Comparison of ENCODE assay signal across 21 cellular contexts in the genomic region with DNA sequence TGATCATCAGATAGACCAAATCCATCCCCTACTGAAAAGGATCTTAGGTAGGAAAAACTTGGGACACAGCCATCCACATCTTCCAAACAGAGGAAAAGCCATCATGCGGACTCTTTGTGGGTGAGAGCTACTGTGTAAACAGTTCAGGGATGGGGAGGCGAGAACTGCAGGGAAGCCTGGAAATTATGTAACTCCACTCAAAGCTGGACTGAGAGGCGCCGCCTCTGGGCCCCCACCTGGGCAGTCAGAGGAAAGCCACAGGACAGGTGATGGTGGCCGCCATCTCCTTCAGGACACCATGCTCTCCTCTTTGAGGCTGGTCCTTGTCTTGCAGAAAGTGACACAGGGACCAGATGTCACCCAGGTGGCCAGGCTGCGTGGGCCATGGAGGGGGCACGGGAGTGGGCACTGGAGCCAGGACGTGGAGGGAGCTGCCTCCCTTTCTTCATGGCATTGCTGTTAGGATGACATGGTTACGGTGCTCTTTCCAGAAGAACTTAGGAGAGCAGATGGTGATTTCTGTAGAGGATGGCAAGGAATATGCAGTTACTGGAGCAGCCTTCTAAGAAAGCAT. TPM values are rescaled to one million over a fixed set of nuclear protein-coding genes. Genes with fewer than 3 reads are reported as not detected.
DNase-seq lines count a peak whose midpoint lies in the region; ATAC-seq and TF ChIP-seq lines count a peak whose summit lies in the region.
"Had no signal": no experiment of that assay in that cellular context is flagged by ENCODE, and none has a peak within 500 bp of the region (broad histone marks: within the 10 kb centered on the region; RNA-seq: fewer than 3 reads in every experiment).

No MANE protein-coding gene starts in this region.

- no peak overlapping the region for H3K4me3 Mint-ChIP-seq in naive thymus-derived CD4-positive, alpha-beta T cell
- H3K4me3 Mint-ChIP-seq in stimulated activated memory B cell treated with anti-CD40 and anti-IgM and Interleukin-4, amounts not matched to agents 10 μg/mL and 1 μg/mL and 100 μg/mL, for 72 hours, result no peak overlapping the region
- H3K4me3 Mint-ChIP-seq: IgD-negative memory B cell, immature natural killer cell had no signal

- H3K9me3 Mint-ChIP-seq in naive thymus-derived CD4-positive, alpha-beta T cell, result peaks cover 0 to 1% (median 0%) of the 10 kb centered on the region in 11 donors
- H3K9me3 Mint-ChIP-seq in stimulated activated memory B cell treated with anti-CD40 and anti-IgM and Interleukin-4, amounts not matched to agents 10 μg/mL and 1 μg/mL and 100 μg/mL, for 72 hours, result no peaks in the 10 kb centered on the region
- H3K9me3 Mint-ChIP-seq: IgD-negative memory B cell, immature natural killer cell had no signal

- intact Hi-C loops in dorsolateral prefrontal cortex (cut with DNase I), result loop anchor here (5.0 to 10.0 kb wide), 5 partner anchors 43 to 138 kb away; no protein-coding TSS in a partner anchor
- intact Hi-C loops in naive thymus-derived CD4-positive, alpha-beta T cell (cut with micrococcal nuclease), result loop anchor here in 1 of 2 donors (10.0 kb wide), 1 partner anchor 615 kb away; no protein-coding TSS in a partner anchor

- peaks cover 31 to 71% (median 48%) of the 10 kb centered on the region in 7 donors for H3K4me1 Mint-ChIP-seq in naive thymus-derived CD4-positive, alpha-beta T cell
- peaks cover 20% of the 10 kb centered on the region for H3K4me1 Mint-ChIP-seq in stimulated activated memory B cell treated with anti-CD40 and anti-IgM and Interleukin-4, amounts not matched to agents 10 μg/mL and 1 μg/mL and 100 μg/mL, for 72 hours

- no peak for ATAC-seq in naive thymus-derived CD4-positive, alpha-beta T cell
- no peak for ATAC-seq in HG03175 (IDR thresholded peaks at IDR 0.05; ENCODE audit: unreplicated experiment)
- ATAC-seq in stimulated activated memory B cell treated with anti-CD40 and anti-IgM and Interleukin-4, amounts not matched to agents 10 μg/mL and 1 μg/mL and 100 μg/mL, for 72 hours, result no peak
- ATAC-seq: right cardiac atrium had no signal

- POLR2A ChIA-PET in naive thymus-derived CD4-positive, alpha-beta T cell (lab: Charles Lee), result no interaction called here

- H3K27me3 ChIP-seq in dorsolateral prefrontal cortex, result no peaks in the 10 kb centered on the region
- H3K27me3 ChIP-seq in naive thymus-derived CD4-positive, alpha-beta T cell (ENCODE audit: control insufficient read depth in 2 of 2, insufficient read depth in 2 of 2, low read length in 2 of 2), result no peaks in the 10 kb centered on the region
- H3K27me3 ChIP-seq: adrenal gland, breast epithelium had no signal

- H3K36me3 ChIP-seq in naive thymus-derived CD4-positive, alpha-beta T cell (ENCODE audit: control insufficient read depth in 2 of 3, insufficient read depth in 3 of 3, low read length in 3 of 3), result peaks cover 0 to 12% (median 0%) of the 10 kb centered on the region in 3 experiments
- H3K36me3 ChIP-seq: adrenal gland, breast epithelium had no signal

- CTCF ChIA-PET in naive thymus-derived CD4-positive, alpha-beta T cell (lab: Charles Lee), result no interaction called here

- peak; percentile 68 for DNase-seq in DMS153 (lab: John Stamatoyannopoulos, UW)
- peak; percentile 29 for DNase-seq in NCI-H510A treated with DMSO at 0.1 percent for 48 hours (lab: John Stamatoyannopoulos, UW)
- DNase-seq in dorsolateral prefrontal cortex, result peak in 1 of 10 donors; percentile 14
- no peak for DNase-seq in naive thymus-derived CD4-positive, alpha-beta T cell
- no peak for DNase-seq in NCI-H345 treated with DMSO at 0.1 percent for 48 hours (lab: John Stamatoyannopoulos, UW; ENCODE audit: unreplicated experiment)
- no peak for DNase-seq in NCI-H1930 (lab: John Stamatoyannopoulos, UW)
- DNase-seq: activated CD4-positive, alpha-beta T cell treated with anti-CD3 and anti-CD28 coated beads, Interleukin-2, amount 50 U/mL, for 1 hour; activated CD8-positive, alpha-beta memory T cell treated with anti-CD3 and anti-CD28 coated beads, Interleukin-2, amount 50 U/mL, for 4 hours; adrenal gland; C1 segment of cervical spinal cord; immature natural killer cell; NCI-H1694 treated with DMSO at 0.1 percent for 48 hours; NCI-H524; stimulated activated CD8-positive, alpha-beta memory T cell treated with anti-CD3 and anti-CD28 coated beads, Interleukin-4, amount 100 ng/mL, for 48 hours had no signal

- peak in 3 of 56 donors; percentile 5 to 16 (median 6) for TF ChIP-seq CTCF in dorsolateral prefrontal cortex (IDR thresholded peaks at IDR 0.05 in 54 of 56, conservative IDR thresholded peaks at IDR 0.05 in 2 of 56; ENCODE audit: low read depth in 1 of 56, partially characterized antibody in 56 of 56)

- peaks cover 0 to 11% (median 0%) of the 10 kb centered on the region in 5 donors for H3K36me3 Mint-ChIP-seq in naive thymus-derived CD4-positive, alpha-beta T cell
- H3K36me3 Mint-ChIP-seq in stimulated activated memory B cell treated with anti-CD40 and anti-IgM and Interleukin-4, amounts not matched to agents 10 μg/mL and 1 μg/mL and 100 μg/mL, for 72 hours, result no peaks in the 10 kb centered on the region
- H3K36me3 Mint-ChIP-seq: immature natural killer cell had no signal

- peak overlapping the region in 42 of 59 donors; percentile 3 to 85 (median 47) for H3K27ac ChIP-seq in dorsolateral prefrontal cortex
- H3K27ac ChIP-seq in naive thymus-derived CD4-positive, alpha-beta T cell (ENCODE audit: low read depth, low read length), result peak overlapping the region; percentile 4
- H3K27ac ChIP-seq: adrenal gland, breast epithelium had no signal

- H3K4me3 ChIP-seq in dorsolateral prefrontal cortex, result no peak overlapping the region
- H3K4me3 ChIP-seq in naive thymus-derived CD4-positive, alpha-beta T cell (ENCODE audit: low read length), result no peak overlapping the region
- H3K4me3 ChIP-seq: adrenal gland, breast epithelium had no signal

- H3K27ac Mint-ChIP-seq in naive thymus-derived CD4-positive, alpha-beta T cell, result peak overlapping the region in 7 of 9 donors; percentile 3 to 96 (median 67)
- no peak overlapping the region for H3K27ac Mint-ChIP-seq in stimulated activated memory B cell treated with anti-CD40 and anti-IgM and Interleukin-4, amounts not matched to agents 10 μg/mL and 1 μg/mL and 100 μg/mL, for 72 hours
- H3K27ac Mint-ChIP-seq: IgD-negative memory B cell, immature natural killer cell had no signal

- H3K27me3 Mint-ChIP-seq in naive thymus-derived CD4-positive, alpha-beta T cell, result no peaks in the 10 kb centered on the region
- H3K27me3 Mint-ChIP-seq in stimulated activated memory B cell treated with anti-CD40 and anti-IgM and Interleukin-4, amounts not matched to agents 10 μg/mL and 1 μg/mL and 100 μg/mL, for 72 hours, result no peaks in the 10 kb centered on the region
- H3K27me3 Mint-ChIP-seq: IgD-negative memory B cell had no signal

- H3K9me3 ChIP-seq in naive thymus-derived CD4-positive, alpha-beta T cell (ENCODE audit: control insufficient read depth in 2 of 3, low read length in 3 of 3), result no peaks in the 10 kb centered on the region
- H3K9me3 ChIP-seq: adrenal gland, breast epithelium had no signal

- H3K4me1 ChIP-seq in naive thymus-derived CD4-positive, alpha-beta T cell (ENCODE audit: control insufficient read depth in 2 of 2, insufficient read depth in 2 of 2, low read length in 2 of 2), result peaks cover 14 to 34% of the 10 kb centered on the region in 2 donors
- H3K4me1 ChIP-seq: breast epithelium had no signal

RNA-seq across cellular contexts. Expression of a gene that starts 32.1 kb away (rescaled TPM):
- total RNA-seq in dorsolateral prefrontal cortex, result 1 to 10 TPM in 85 of 120 experiments, under 1 TPM in 35; 0.22 to 4.0 (median 1.4) TPM
- under 1 TPM in 1 of 5 experiments, not detected in 4; 0.29 TPM for total RNA-seq in naive thymus-derived CD4-positive, alpha-beta T cell
- not detected for polyA plus RNA-seq in naive thymus-derived CD4-positive, alpha-beta T cell
- total RNA-seq: MCF 10A; T-helper 1 cell treated with Interleukin-12 subunit alpha and Interleukin-12 subunit beta and Interleukin-4 antibody, amounts not matched to agents 30 ng/mL and 1 ng/mL, for 36 hours had no signal
- polyA plus RNA-seq: IgD-negative memory B cell, immature natural killer cell had no signal

RNA-seq across cellular contexts. Expression of a gene that starts 32.3 kb away (rescaled TPM):
- total RNA-seq in dorsolateral prefrontal cortex, result 10 to 100 TPM in 5 of 120 experiments, 1 to 10 TPM in 115; 1.9 to 12.6 (median 4.5) TPM
- total RNA-seq in naive thymus-derived CD4-positive, alpha-beta T cell, result not detected
- polyA plus RNA-seq in naive thymus-derived CD4-positive, alpha-beta T cell, result under 1 TPM in 1 of 2 donors, not detected in 1; 0.04 TPM
- total RNA-seq: MCF 10A; T-helper 1 cell treated with Interleukin-12 subunit alpha and Interleukin-12 subunit beta and Interleukin-4 antibody, amounts not matched to agents 30 ng/mL and 1 ng/mL, for 36 hours had no signal
- polyA plus RNA-seq: IgD-negative memory B cell had no signal

Comparison
In these comparisons a context has a peak if more than half of its experiments do, and no peak if none do; other contexts are left out.
1. DNase-seq: peak in DMS153 (single experiment) and NCI-H510A treated with DMSO at 0.1 percent for 48 hours (single experiment); none in naive thymus-derived CD4-positive, alpha-beta T cell (0 of 9), NCI-H345 treated with DMSO at 0.1 percent for 48 hours (single experiment) and NCI-H1930 (0 of 2).